In genomic region chr6:92864966-92865555, GRCh38 we compare ENCODE assay signal across 22 cellular contexts.
"Had no signal": no experiment of that assay in that cellular context is flagged by ENCODE, and none has a peak within 500 bp of the region (broad histone marks: within the 10 kb centered on the region; RNA-seq: fewer than 3 reads in every experiment).

No MANE protein-coding gene starts in this region.

- H3K27ac ChIP-seq: ascending aorta, coronary artery, right lobe of liver, thoracic aorta had no signal

- H3K27me3 ChIP-seq: ascending aorta, right lobe of liver had no signal

- DNase-seq: activated CD4-positive, alpha-beta T cell treated with anti-CD3 and anti-CD28 coated beads, Interleukin-2, amount 10 ng/mL, durations not matched to agents 7 days and 5 days; activated CD8-positive, alpha-beta memory T cell treated with anti-CD3 and anti-CD28 coated beads, Interleukin-2, amount 50 U/mL, for 4 hours; activated effector memory CD4-positive, alpha-beta T cell treated with anti-CD3 and anti-CD28 coated beads, Interleukin-2, amount 50 U/mL, for 16 hours; activated T-cell treated with anti-CD3 and anti-CD28 coated beads, Interleukin-2, amount 50 U/mL, for 48 hours; erythroblast; foreskin melanocyte; glutamatergic neuron; hippocampal formation; kidney; midbrain; occipital lobe; right lobe of liver; stimulated activated CD4-positive, alpha-beta T cell treated with anti-CD3 and anti-CD28 coated beads, Interleukin-4, amount 100 ng/mL, for 24 hours; T1000 had no signal

- H3K9me3 ChIP-seq: ascending aorta, right lobe of liver, thoracic aorta had no signal

- FAIRE-seq: kidney, small intestine had no signal

- H3K4me1 ChIP-seq: ascending aorta, right lobe of liver had no signal

- H3K36me3 ChIP-seq: ascending aorta, right lobe of liver, thoracic aorta had no signal

- H3K4me3 ChIP-seq: ascending aorta, coronary artery, lung, right lobe of liver, thoracic aorta had no signal

- ATAC-seq: activated CD4-positive, CD25-positive, alpha-beta regulatory T cell treated with anti-CD3 and anti-CD28 coated beads, Interleukin-2, amount 50 U/mL, for 24 hours; left lobe of liver; right lobe of liver; stimulated activated effector memory CD8-positive, alpha-beta T cell treated with anti-CD3 and anti-CD28 coated beads, Interleukin-12 subunit alpha, Interleukin-12 subunit beta, amount 100 ng/mL, for 72 hours had no signal
